In genomic region chr3:97971679-97972567, GRCh38 we compare ENCODE assay signal across 8 cellular contexts.
DNase-seq lines count a peak whose midpoint lies in the region; ATAC-seq and TF ChIP-seq lines count a peak whose summit lies in the region.

Gene RIOX2 (minus strand): TSS chr3:97972431. CDS start chr3:97967593, 4,838 bp downstream.

- peak within 1 kb of the TSS; percentile 96 for H2AFZ ChIP-seq in OCI-LY1 (ENCODE audit: low read length)

- H3K4me2 ChIP-seq in OCI-LY1 (ENCODE audit: low read length), result peak within 1 kb of the TSS; percentile 95

- H3K36me3 ChIP-seq in OCI-LY1 (ENCODE audit: insufficient read depth, low read length) (peaks cover 8% of the 10 kb centered on the region; the same call in 1 of the 2 replicates), muscle layer of colon (ENCODE audit: insufficient read depth, low read length) (peaks cover 2% of the 10 kb centered on the region)

- TF ChIP-seq POLR2A in erythroblast (IDR thresholded peaks at IDR 0.05; ENCODE audit: low read length), result no peak

- H3K27ac ChIP-seq in OCI-LY1 (ENCODE audit: low read depth, low read length, poor library complexity, severe bottlenecking) (peak within 1 kb of the TSS; percentile 68), muscle layer of colon (ENCODE audit: low read depth, low read length) (no peak within 1 kb of the TSS)

- H3K27me3 ChIP-seq in OCI-LY1 (ENCODE audit: insufficient read depth, low read length) (no peaks in the 10 kb centered on the region), muscle layer of colon (ENCODE audit: control insufficient read depth in 1 of 2, insufficient read depth in 2 of 2, low read length in 2 of 2) (no peaks in the 10 kb centered on the region)

- H3K4me1 ChIP-seq in OCI-LY1 (ENCODE audit: insufficient read depth, low read length, severe bottlenecking), result peaks cover 33% of the 10 kb centered on the region
- H3K4me1 ChIP-seq in muscle layer of colon (ENCODE audit: insufficient read depth, low read length), result peaks cover 19% of the 10 kb centered on the region

- H3K79me2 ChIP-seq in OCI-LY1 (ENCODE audit: insufficient read depth, low read length), result peaks cover 27% of the 10 kb centered on the region

- TF ChIP-seq CTCF in OCI-LY1 (IDR thresholded peaks at IDR 0.05; ENCODE audit: low read length), result no peak

- H3K9ac ChIP-seq in OCI-LY1 (ENCODE audit: low read length) (peak within 1 kb of the TSS; percentile 82), muscle layer of colon (ENCODE audit: low read length) (peak within 1 kb of the TSS; percentile 18)

- peak within 1 kb of the TSS; percentile 73 for H3K4me3 ChIP-seq in OCI-LY1 (ENCODE audit: low read depth, low read length, poor library complexity, severe bottlenecking)
- H3K4me3 ChIP-seq in muscle layer of colon (ENCODE audit: low read depth in 1 of 2, low read length in 2 of 2), result peak within 1 kb of the TSS; percentile 24 to 59

- no peaks in the 10 kb centered on the region for H4K20me1 ChIP-seq in OCI-LY1 (ENCODE audit: insufficient read depth, low read length)

- H3K9me3 ChIP-seq in OCI-LY1 (ENCODE audit: low read length) (no peaks in the 10 kb centered on the region), muscle layer of colon (ENCODE audit: low read length) (no peaks in the 10 kb centered on the region)

- DNase-seq in CMK (ENCODE audit: low read depth), result peak; percentile 32
- peak; percentile 68 for DNase-seq in activated T-cell treated with anti-CD3 and anti-CD28 coated beads for 24 hours (ENCODE audit: low read depth)
- DNase-seq in erythroblast (lab: John Stamatoyannopoulos, UW), result peak; percentile 67 to 78
- DNase-seq in stimulated activated CD8-positive, alpha-beta memory T cell treated with anti-CD3 and anti-CD28 coated beads, Interleukin-7, amount 100 ng/mL, for 4 hours (ENCODE audit: low read depth in 2 of 2), result peak; percentile 66 to 79

- ATAC-seq in GM19397 (IDR thresholded peaks at IDR 0.05; ENCODE audit: unreplicated experiment) (peak; percentile 94), HG03571 (IDR thresholded peaks at IDR 0.05; ENCODE audit: unreplicated experiment) (peak; percentile 89)

- H3K9me2 ChIP-seq in OCI-LY1 (ENCODE audit: low read depth, low read length), result no peaks in the 10 kb centered on the region

- H3F3A ChIP-seq in OCI-LY1 (ENCODE audit: insufficient read depth, low read length), result no peaks in the 10 kb centered on the region
